In genomic region chr18:62521588-62521987, GRCh38 we compare ENCODE assay signal across 1 cellular context.
A peak's percentile ranks its signal among the peaks of the same experiment; 100 is the strongest.
TF ChIP-seq lines count a peak whose summit lies in the region.

No MANE protein-coding gene starts in this region.

TF ChIP-seq in HepG2, 621 proteins besides CTCF, POLR2A, EP300 and RAD21 (continued from another document):
- TF ChIP-seq FOXJ3 (CRISPR knock-in tag; IDR thresholded peaks at IDR 0.05; ENCODE audit: borderline replicate concordance) (no peak), HHEX (CRISPR knock-in tag; IDR thresholded peaks at IDR 0.05) (no peak), TFAP4 (IDR thresholded peaks at IDR 0.05; ENCODE audit: borderline replicate concordance, low read depth) (0 out of 2 replicates have a peak, but pooled peaks have one; percentile 27), ZBTB7A (CRISPR knock-in tag; IDR thresholded peaks at IDR 0.05) (no peak), ZNF441 (CRISPR knock-in tag; IDR thresholded peaks at IDR 0.05; ENCODE audit: borderline replicate concordance) (no peak), MED1 (CRISPR knock-in tag; IDR thresholded peaks at IDR 0.05) (no peak), NFYC (CRISPR knock-in tag; IDR thresholded peaks at IDR 0.05) (no peak), KLF9 (CRISPR knock-in tag; IDR thresholded peaks at IDR 0.05; ENCODE audit: low read depth) (no peak), SUZ12 (IDR thresholded peaks at IDR 0.05; ENCODE audit: low read depth, low read length) (no peak), KLF15 (CRISPR knock-in tag; IDR thresholded peaks at IDR 0.05; ENCODE audit: borderline replicate concordance) (no peak), SAP130 (CRISPR knock-in tag; IDR thresholded peaks at IDR 0.05; ENCODE audit: low read depth) (peak; percentile 54), ZXDC (CRISPR knock-in tag; IDR thresholded peaks at IDR 0.05) (no peak), ZNF263 (CRISPR knock-in tag; IDR thresholded peaks at IDR 0.05) (no peak), TFDP1 (CRISPR knock-in tag; IDR thresholded peaks at IDR 0.05; ENCODE audit: borderline replicate concordance) (0 out of 2 replicates have a peak, but pooled peaks have one; percentile 22), POLR2G (IDR thresholded peaks at IDR 0.05; ENCODE audit: low read depth, low read length) (peak; percentile 11; the same call in 1 of the 2 replicates), SP1 (IDR thresholded peaks at IDR 0.05) (no peak), SP1 (CRISPR knock-in tag; IDR thresholded peaks at IDR 0.05) (no peak), ZNF652 (CRISPR knock-in tag; IDR thresholded peaks at IDR 0.05; ENCODE audit: borderline replicate concordance, low read depth) (peak; percentile 65; the same call in 1 of the 2 replicates), ZNF205 (CRISPR knock-in tag; IDR thresholded peaks at IDR 0.05) (no peak), CAMTA2 (CRISPR knock-in tag; IDR thresholded peaks at IDR 0.05; ENCODE audit: borderline replicate concordance) (no peak), ZBTB7B (CRISPR knock-in tag; IDR thresholded peaks at IDR 0.05) (no peak), ZNF230 (CRISPR knock-in tag; IDR thresholded peaks at IDR 0.05) (no peak), ZNF576 (CRISPR knock-in tag; IDR thresholded peaks at IDR 0.05) (no peak), ZBTB43 (CRISPR knock-in tag; conservative IDR thresholded peaks at IDR 0.05) (no peak), PAF1 (CRISPR knock-in tag; IDR thresholded peaks at IDR 0.05) (0 out of 2 replicates have a peak, but pooled peaks have one; percentile 31), ETV5 (CRISPR knock-in tag; IDR thresholded peaks at IDR 0.05; ENCODE audit: borderline replicate concordance) (no peak), ZZZ3 (CRISPR knock-in tag; IDR thresholded peaks at IDR 0.05; ENCODE audit: borderline replicate concordance) (no peak), AKNA (CRISPR knock-in tag; IDR thresholded peaks at IDR 0.05; ENCODE audit: borderline replicate concordance) (no peak), ATF1 (CRISPR knock-in tag; IDR thresholded peaks at IDR 0.05) (0 out of 2 replicates have a peak, but pooled peaks have one; percentile 20)
TF ChIP-seq in HepG2: peak in this region for 8.
